In the genomic region with DNA sequence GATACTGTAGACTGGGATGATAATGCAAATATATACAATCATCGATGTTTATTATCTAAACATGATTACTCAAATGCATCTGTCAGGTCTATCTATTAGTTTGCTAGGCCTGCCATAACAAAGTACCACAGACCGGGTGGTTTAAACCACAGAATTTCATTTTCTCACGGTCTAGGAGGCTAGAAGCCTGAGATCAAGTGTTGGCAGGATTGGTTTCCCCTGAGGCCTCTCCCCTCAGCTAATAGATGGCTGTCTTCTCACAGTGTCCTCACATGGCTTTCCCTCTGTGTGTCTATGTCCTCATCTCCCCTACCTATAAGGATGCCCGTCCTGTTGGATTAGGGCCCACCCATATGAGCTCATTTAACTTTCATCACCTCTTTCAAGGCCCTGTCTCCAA, we compare ENCODE assay signal across 21 cellular contexts.
"Had no signal": no experiment of that assay in that cellular context is flagged by ENCODE, and none has a peak within 500 bp of the region (broad histone marks: within the 10 kb centered on the region; RNA-seq: fewer than 3 reads in every experiment).

No MANE protein-coding gene starts in this region.

- H3K27ac Mint-ChIP-seq: activated CD8-positive, alpha-beta T cell treated with anti-CD3 and anti-CD28 coated beads, Interleukin-2, amount 10 ng/mL, durations not matched to agents 7 days and 5 days; activated naive CD8-positive, alpha-beta T cell treated with anti-CD3 and anti-CD28 coated beads, Interleukin-2, amount 10 ng/mL, durations not matched to agents 7 days and 5 days; T-helper 1 cell treated with Interleukin-12 subunit alpha and Interleukin-12 subunit beta and Interleukin-4 antibody, amounts not matched to agents 30 μg/mL and 1 μg/mL, for 36 hours had no signal

- H3K36me3 ChIP-seq: adrenal gland, breast epithelium had no signal

- H3K4me3 Mint-ChIP-seq: activated CD8-positive, alpha-beta T cell treated with anti-CD3 and anti-CD28 coated beads, Interleukin-2, amount 10 ng/mL, durations not matched to agents 7 days and 5 days; activated naive CD8-positive, alpha-beta T cell treated with anti-CD3 and anti-CD28 coated beads, Interleukin-2, amount 10 ng/mL, durations not matched to agents 7 days and 5 days; T-helper 1 cell treated with Interleukin-12 subunit alpha and Interleukin-12 subunit beta and Interleukin-4 antibody, amounts not matched to agents 30 μg/mL and 1 μg/mL, for 36 hours had no signal

- H3K36me3 Mint-ChIP-seq: activated naive CD8-positive, alpha-beta T cell treated with anti-CD3 and anti-CD28 coated beads, Interleukin-2, amount 10 ng/mL, durations not matched to agents 7 days and 5 days had no signal

- H3K27ac ChIP-seq: adrenal gland, breast epithelium had no signal

- H3K4me3 ChIP-seq: adrenal gland, breast epithelium had no signal

- H3K4me1 ChIP-seq: adrenal gland, breast epithelium had no signal

- H3K4me1 Mint-ChIP-seq: activated naive CD8-positive, alpha-beta T cell treated with anti-CD3 and anti-CD28 coated beads, Interleukin-2, amount 10 ng/mL, durations not matched to agents 7 days and 5 days had no signal

- H3K9me3 Mint-ChIP-seq: activated naive CD8-positive, alpha-beta T cell treated with anti-CD3 and anti-CD28 coated beads, Interleukin-2, amount 10 ng/mL, durations not matched to agents 7 days and 5 days; T-helper 1 cell treated with Interleukin-12 subunit alpha and Interleukin-12 subunit beta and Interleukin-4 antibody, amounts not matched to agents 30 μg/mL and 1 μg/mL, for 36 hours had no signal

- H3K27me3 Mint-ChIP-seq: activated naive CD8-positive, alpha-beta T cell treated with anti-CD3 and anti-CD28 coated beads, Interleukin-2, amount 10 ng/mL, durations not matched to agents 7 days and 5 days had no signal

- H3K9me3 ChIP-seq: adrenal gland, breast epithelium had no signal

- ATAC-seq: activated CD4-positive, CD25-positive, alpha-beta regulatory T cell treated with anti-CD3 and anti-CD28 coated beads, Interleukin-2, amount 50 U/mL, for 24 hours; activated CD8-positive, alpha-beta T cell treated with anti-CD3 and anti-CD28 coated beads, Interleukin-2, amount 10 ng/mL, durations not matched to agents 7 days and 5 days; PC-3 had no signal

- H3K27me3 ChIP-seq: adrenal gland, breast epithelium had no signal

- DNase-seq: activated CD4-positive, alpha-beta T cell treated with anti-CD3 and anti-CD28 coated beads for 4 hours; activated CD8-positive, alpha-beta memory T cell treated with anti-CD3 and anti-CD28 coated beads, Interleukin-2, amount 50 U/mL, for 48 hours; activated CD8-positive, alpha-beta T cell treated with anti-CD3 and anti-CD28 coated beads, Interleukin-2, amount 10 ng/mL, durations not matched to agents 7 days and 5 days; activated naive CD4-positive, alpha-beta T cell treated with anti-CD3 and anti-CD28 coated beads, Interleukin-2, amount 50 U/mL, for 16 hours; activated naive CD8-positive, alpha-beta T cell treated with anti-CD3 and anti-CD28 coated beads, Interleukin-2, amount 10 ng/mL, durations not matched to agents 7 days and 5 days; activated T-cell treated with anti-CD3 and anti-CD28 coated beads, Interleukin-2, amount 50 U/mL, for 1 hour; adrenal gland; anterior cingulate cortex; caudate nucleus; MM.1S; NCI-H1105; NCI-H1436 treated with DMSO at 0.1 percent for 48 hours; NCI-H187; NCI-H2081; NCI-H226; NCI-H510A treated with DMSO at 0.1 percent for 48 hours; PC-3; SHP77 treated with DMSO at 0.1 percent for 48 hours had no signal
